ENCODE assay signal across 17 cellular contexts in genomic region chr12:126389961-126390360, GRCh38.
DNase-seq lines count a peak whose midpoint lies in the region; ATAC-seq and TF ChIP-seq lines count a peak whose summit lies in the region.
"Had no signal": no experiment of that assay in that cellular context is flagged by ENCODE, and none has a peak within 500 bp of the region (broad histone marks: within the 10 kb centered on the region; RNA-seq: fewer than 3 reads in every experiment).

No MANE protein-coding gene starts in this region.

- H3K36me3 ChIP-seq in RWPE2 (ENCODE audit: low read depth) (no peaks in the 10 kb centered on the region), trophoblast cell (ENCODE audit: control insufficient read depth in 1 of 2, insufficient read depth in 2 of 2, low read length in 2 of 2) (no peaks in the 10 kb centered on the region), MG63 (no peaks in the 10 kb centered on the region)

- ATAC-seq in RWPE2 (ENCODE audit: low read depth) = no peak
- no peak for ATAC-seq in GM19035 (IDR thresholded peaks at IDR 0.05; ENCODE audit: unreplicated experiment)
- ATAC-seq: HCT116, K562 had no signal

- H3K4me1 ChIP-seq in RWPE2 (ENCODE audit: insufficient read depth, poor library complexity, severe bottlenecking) = peaks cover 10% of the 10 kb centered on the region
- no peaks in the 10 kb centered on the region for H3K4me1 ChIP-seq in trophoblast cell (ENCODE audit: control insufficient read depth in 1 of 2, insufficient read depth in 2 of 2, low read length in 2 of 2)

- no peak overlapping the region for H3K4me2 ChIP-seq in trophoblast cell (ENCODE audit: low read length)
- H3K4me2 ChIP-seq: PC-9 had no signal

- H4K8ac ChIP-seq in trophoblast cell (ENCODE audit: low read depth, low read length) = no peak overlapping the region

- no peaks in the 10 kb centered on the region for H3K79me2 ChIP-seq in trophoblast cell (ENCODE audit: control insufficient read depth, insufficient read depth, low read length, poor library complexity)

- no peak overlapping the region for H3K14ac ChIP-seq in trophoblast cell (ENCODE audit: low read length)

- H3K79me1 ChIP-seq in trophoblast cell (ENCODE audit: low read length) = no peaks in the 10 kb centered on the region

- no peak overlapping the region for H4K91ac ChIP-seq in trophoblast cell (ENCODE audit: low read depth, low read length)

- H3K4me3 ChIP-seq in AG10803 (ENCODE audit: low read length) = no peak overlapping the region
- H3K4me3 ChIP-seq in RWPE2 (ENCODE audit: severe bottlenecking) = no peak overlapping the region
- H3K4me3 ChIP-seq in trophoblast cell (ENCODE audit: low read depth, low read length) = no peak overlapping the region
- H3K4me3 ChIP-seq in MG63 = no peak overlapping the region
- H3K4me3 ChIP-seq: K562, PC-9 had no signal

- no peak overlapping the region for H4K12ac ChIP-seq in trophoblast cell (ENCODE audit: low read depth, low read length)

- H2BK5ac ChIP-seq in trophoblast cell (ENCODE audit: low read depth, low read length, poor library complexity) = no peak overlapping the region

- H3K23ac ChIP-seq in trophoblast cell (ENCODE audit: low read length) = no peak overlapping the region

- H2AFZ ChIP-seq in trophoblast cell (ENCODE audit: insufficient read depth, low read length, poor library complexity) = no peak overlapping the region
- H2AFZ ChIP-seq: PC-9 had no signal

- WGBS in trophoblast cell (ENCODE audit: extremely low coverage, insufficient coverage, insufficient read length) = no CpG with 5 or more reads among the region's 5 CpGs

- H3K9ac ChIP-seq in trophoblast cell (ENCODE audit: low read length) = peak overlapping the region; percentile 63

- H3K4ac ChIP-seq in trophoblast cell (ENCODE audit: low read depth, low read length) = no peak overlapping the region

- H2BK120ac ChIP-seq in trophoblast cell (ENCODE audit: insufficient read depth, low read length, poor library complexity) = no peak overlapping the region

- peak; percentile 22 for DNase-seq in AG10803 (ENCODE audit: low read depth)
- no peak for DNase-seq in RWPE2 (ENCODE audit: low spot score)
- peak; percentile 78 for DNase-seq in fibroblast of peridontal ligament (ENCODE audit: extremely low read depth)
- DNase-seq in trophoblast cell = no peak
- no peak for DNase-seq in NCI-H526 treated with DMSO at 0.1 percent for 48 hours (lab: John Stamatoyannopoulos, UW)
- no peak for DNase-seq in effector CD4-positive, alpha-beta T cell
- no peak for DNase-seq in MG63
- DNase-seq: Calu3; CD4-positive, alpha-beta T cell; NCI-H1092; NCI-H146; NCI-H2081; NCI-H774; PC-9 had no signal

- H3K27me3 ChIP-seq in RWPE2 (ENCODE audit: insufficient read depth, poor library complexity, severe bottlenecking) = no peaks in the 10 kb centered on the region
- no peaks in the 10 kb centered on the region for H3K27me3 ChIP-seq in trophoblast cell (ENCODE audit: insufficient read depth, low read length)
- no peaks in the 10 kb centered on the region for H3K27me3 ChIP-seq in MG63

- no peak overlapping the region for H3K18ac ChIP-seq in trophoblast cell (ENCODE audit: low read length)

- H3K27ac ChIP-seq in RWPE2 (ENCODE audit: poor library complexity, severe bottlenecking) = peak overlapping the region; percentile 27
- no peak overlapping the region for H3K27ac ChIP-seq in trophoblast cell (ENCODE audit: low read depth, low read length)
- H3K27ac ChIP-seq: PC-9 had no signal

- TF ChIP-seq CTCF in AG10803 (conservative IDR thresholded peaks at IDR 0.05; ENCODE audit: low read length) = no peak
- no peak for TF ChIP-seq CTCF in RWPE2 (IDR thresholded peaks at IDR 0.05; ENCODE audit: poor library complexity, severe bottlenecking)

- H2BK12ac ChIP-seq in trophoblast cell (ENCODE audit: low read length) = no peak overlapping the region

- H2AK5ac ChIP-seq in trophoblast cell (ENCODE audit: low read length) = no peak overlapping the region

- H3K9me3 ChIP-seq in RWPE2 (ENCODE audit: severe bottlenecking) (no peaks in the 10 kb centered on the region), trophoblast cell (ENCODE audit: insufficient read depth, low read depth, low read length) (peaks cover 2% of the 10 kb centered on the region), MG63 (no peaks in the 10 kb centered on the region)

Comparison
In these comparisons a context has a peak if more than half of its experiments do, and no peak if none do; other contexts are left out.
1. DNase-seq: peak in AG10803 (single experiment) and fibroblast of peridontal ligament (single experiment); none in RWPE2 (single experiment), trophoblast cell (0 of 2), NCI-H526 treated with DMSO at 0.1 percent for 48 hours (single experiment), effector CD4-positive, alpha-beta T cell (single experiment) and MG63 (single experiment).